18 cellular contexts compared by ENCODE assay signal in the genomic region with DNA sequence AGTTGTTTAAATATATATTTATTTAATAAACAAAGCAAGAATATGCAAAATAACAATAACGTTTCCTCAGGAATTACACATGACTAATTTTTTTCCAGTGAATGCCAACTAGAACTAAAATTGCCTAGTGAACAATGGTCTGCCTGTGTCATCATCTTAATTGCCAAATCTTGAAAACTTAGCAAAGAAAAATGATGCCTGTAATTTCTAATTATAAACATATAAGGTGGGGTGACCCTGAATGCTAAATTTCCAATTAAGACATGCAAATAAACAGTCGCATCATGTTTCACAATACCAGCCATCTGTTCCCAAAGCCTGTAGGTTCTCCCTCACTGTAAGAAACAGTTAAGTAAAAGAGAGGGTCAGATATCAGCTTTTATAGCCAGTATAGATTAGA.
A peak's percentile ranks its signal among the peaks of the same experiment; 100 is the strongest.
DNase-seq lines count a peak whose midpoint lies in the region; TF ChIP-seq lines count a peak whose summit lies in the region.
"Had no signal": no experiment of that assay in that cellular context is flagged by ENCODE, and none has a peak within 500 bp of the region (broad histone marks: within the 10 kb centered on the region; RNA-seq: fewer than 3 reads in every experiment).

No MANE protein-coding gene starts in this region.

- DNase-seq in DMS 273 treated with DMSO at 0.1 percent for 48 hours (lab: John Stamatoyannopoulos, UW) (peak; percentile 28), NCI-H1694 treated with DMSO at 0.1 percent for 48 hours (lab: John Stamatoyannopoulos, UW) (peak; percentile 33), NCI-H82 (lab: John Stamatoyannopoulos, UW) (peak; percentile 59), fibroblast of pulmonary artery (ENCODE audit: low read depth) (peak; percentile 34), DMS114 treated with DMSO at 0.1 percent for 48 hours (lab: John Stamatoyannopoulos, UW; ENCODE audit: unreplicated experiment) (no peak), kidney tubule cell (ENCODE audit: low spot score) (no peak), HT-29 (ENCODE audit: low spot score) (no peak)
- DNase-seq in activated CD4-positive, alpha-beta T cell treated with anti-CD3 and anti-CD28 coated beads, Interleukin-2, amount 50 U/mL, for 4 hours: no peak
- DNase-seq: ACHN; Calu3; CD4-positive, alpha-beta T cell; DMS79 treated with DMSO at 0.1 percent for 48 hours; MG63; NCI-H1092 treated with DMSO at 0.1 percent for 48 hours; NCI-H2107; RPMI8226; SIG-M5 had no signal

- TF ChIP-seq CTCF in fibroblast of pulmonary artery (IDR thresholded peaks at IDR 0.05; ENCODE audit: low read length, missing control alignments): no peak

- H3K4me3 ChIP-seq in fibroblast of pulmonary artery (replicated peaks; ENCODE audit: low read depth, low read length): no peak overlapping the region
- H3K4me3 ChIP-seq: GM23338, MG63 had no signal

Comparison
In these comparisons a context has a peak if more than half of its experiments do, and no peak if none do; other contexts are left out.
1. DNase-seq: peak in DMS 273 treated with DMSO at 0.1 percent for 48 hours (single experiment), NCI-H1694 treated with DMSO at 0.1 percent for 48 hours (single experiment), NCI-H82 (single experiment) and fibroblast of pulmonary artery (single experiment); none in DMS114 treated with DMSO at 0.1 percent for 48 hours (single experiment), kidney tubule cell (single experiment), activated CD4-positive, alpha-beta T cell treated with anti-CD3 and anti-CD28 coated beads, Interleukin-2, amount 50 U/mL, for 4 hours (0 of 2) and HT-29 (single experiment).